In the genomic region with DNA sequence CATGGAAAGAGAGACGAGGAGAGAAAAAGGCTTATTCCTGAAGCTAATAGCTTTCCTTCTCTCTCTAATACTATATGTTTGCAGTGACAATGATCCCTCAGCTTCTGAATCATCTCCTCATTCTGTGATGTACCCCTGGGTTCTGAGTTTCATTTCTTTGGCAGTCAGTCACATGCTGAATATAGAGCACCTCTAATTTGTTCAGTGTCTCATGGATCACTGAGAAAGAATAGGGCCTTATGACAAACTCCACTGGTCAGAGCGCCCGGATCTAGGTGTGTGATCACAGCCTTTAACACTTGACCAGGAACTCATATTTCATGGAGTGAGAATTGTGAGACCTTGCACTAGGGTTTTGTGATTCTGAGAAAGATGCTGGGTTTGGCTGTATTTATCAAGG, we compare ENCODE assay signal across 9 cellular contexts. TPM values are rescaled to one million over a fixed set of nuclear protein-coding genes. Genes with fewer than 3 reads are reported as not detected.
DNase-seq lines count a peak whose midpoint lies in the region; TF ChIP-seq lines count a peak whose summit lies in the region.
"Not testable (repeated sequence)": the region's sequence is repeated elsewhere in the genome, so short reads cannot be mapped to it uniquely, and the experiment has no call there.
"Had no signal": no experiment of that assay in that cellular context is flagged by ENCODE, and none has a peak within 500 bp of the region (broad histone marks: within the 10 kb centered on the region; RNA-seq: fewer than 3 reads in every experiment).

No MANE protein-coding gene starts in this region.

- not testable (repeated sequence) for H3F3A ChIP-seq in neural progenitor cell (ENCODE audit: low read depth)

- WGBS in hepatocyte (ENCODE audit: low lambda C conversion rate, missing lambda C conversion rate): 92% methylated on average over 3 of the region's 3 CpGs
- WGBS in urinary bladder: 70% methylated on average over 3 of the region's 3 CpGs

- H3K4me1 ChIP-seq in adipocyte (ENCODE audit: control insufficient read depth, insufficient read depth, low read length) (peaks cover 38% of the 10 kb centered on the region), skeletal muscle satellite cell (ENCODE audit: control insufficient read depth, insufficient read depth, low read length) (peaks cover 44% of the 10 kb centered on the region)
- not testable (repeated sequence) for H3K4me1 ChIP-seq in hepatocyte (ENCODE audit: insufficient read depth); neural progenitor cell; urinary bladder (ENCODE audit: insufficient read depth)

- H3K36me3 Mint-ChIP-seq in neural progenitor cell: not testable (repeated sequence)

- peak; percentile 21 for DNase-seq in Daoy (ENCODE audit: low read depth)
- peak; percentile 53 for DNase-seq in M059J (ENCODE audit: low read depth)
- not testable (repeated sequence) for DNase-seq in adipocyte (ENCODE audit: low read depth); hepatocyte (ENCODE audit: low spot score); neural progenitor cell (ENCODE audit: low spot score)
- peak; percentile 42 for DNase-seq in fibroblast of mammary gland (ENCODE audit: low read depth)

- not testable (repeated sequence) for H2AFZ ChIP-seq in hepatocyte; neural progenitor cell (replicated peaks)

- not testable (repeated sequence) for H4K20me1 ChIP-seq in hepatocyte (ENCODE audit: insufficient read depth, poor library complexity, severe bottlenecking); neural progenitor cell (ENCODE audit: low read depth)

- H3K9me3 Mint-ChIP-seq in neural progenitor cell: not testable (repeated sequence)

- not testable (repeated sequence) for H3K79me2 ChIP-seq in hepatocyte; neural progenitor cell (ENCODE audit: low read depth)

- not testable (repeated sequence) for H3K9me2 ChIP-seq in hepatocyte (replicated peaks; ENCODE audit: insufficient read depth)

- not testable (repeated sequence) for H3K9me3 ChIP-seq in adipocyte (ENCODE audit: control insufficient read depth, low read length); hepatocyte (ENCODE audit: low read depth); neural progenitor cell (ENCODE audit: low read depth); skeletal muscle satellite cell (replicated peaks; ENCODE audit: low read length)

- H3K27me3 ChIP-seq in adipocyte (replicated peaks; ENCODE audit: control insufficient read depth, insufficient read depth, low read length); hepatocyte; neural progenitor cell; skeletal muscle satellite cell (ENCODE audit: control insufficient read depth, insufficient read depth, low read length): not testable (repeated sequence)

- H3K9ac ChIP-seq in adipocyte (ENCODE audit: low read length) (peak overlapping the region; percentile 73), skeletal muscle satellite cell (ENCODE audit: low read depth, low read length) (peak overlapping the region; percentile 87)
- H3K9ac ChIP-seq in neural progenitor cell: not testable (repeated sequence)

- peak overlapping the region; percentile 85 for H3K27ac Mint-ChIP-seq in neural progenitor cell

- H3K4me1 Mint-ChIP-seq in neural progenitor cell: peaks cover 25% of the 10 kb centered on the region

- H3K4me3 ChIP-seq in adipocyte (ENCODE audit: low read length); fibroblast of mammary gland (ENCODE audit: control insufficient read depth, low read depth, low read length); hepatocyte; neural progenitor cell; urinary bladder (ENCODE audit: low read depth, low read length): not testable (repeated sequence)
- H3K4me3 ChIP-seq in skeletal muscle satellite cell (ENCODE audit: low read length): peak overlapping the region; percentile 39

- H3K4me3 Mint-ChIP-seq in neural progenitor cell: not testable (repeated sequence)

- TF ChIP-seq CTCF in fibroblast of mammary gland (conservative IDR thresholded peaks at IDR 0.05; ENCODE audit: control insufficient read depth, insufficient read depth, low read depth, low read length); hepatocyte (IDR thresholded peaks at IDR 0.05; ENCODE audit: poor library complexity); neural progenitor cell (IDR thresholded peaks at IDR 0.05): not testable (repeated sequence)

- H3K27me3 Mint-ChIP-seq in neural progenitor cell (ENCODE audit: insufficient read depth, low read depth): not testable (repeated sequence)

- H3K36me3 ChIP-seq in adipocyte (ENCODE audit: control insufficient read depth, insufficient read depth, low read length, severe bottlenecking); hepatocyte (replicated peaks; ENCODE audit: insufficient read depth, low read depth); neural progenitor cell; skeletal muscle satellite cell (ENCODE audit: insufficient read depth, low read length); urinary bladder (ENCODE audit: insufficient read depth): not testable (repeated sequence)

- H3K27ac ChIP-seq in hepatocyte (peak overlapping the region; percentile 28), urinary bladder (ENCODE audit: low read depth) (peak overlapping the region; percentile 38)
- H3K27ac ChIP-seq in neural progenitor cell: not testable (repeated sequence)

- not testable (repeated sequence) for H3K4me2 ChIP-seq in hepatocyte, neural progenitor cell
- peak overlapping the region; percentile 55 for H3K4me2 ChIP-seq in skeletal muscle satellite cell (ENCODE audit: low read length)

RNA-seq across cellular contexts. Expression of a gene that starts 54.3 kb away (rescaled TPM):
- 33.7 and 40.9 TPM in 2 replicates for total RNA-seq in Daoy (2014; rRNA removed; shearing (Covaris generic))
- total RNA-seq in M059J (2014; rRNA removed; shearing (Covaris generic)): 78.3 and 110 TPM in 2 replicates
- total RNA-seq in hepatocyte (58.6 and 84.1 TPM in 2 replicates), neural progenitor cell (ENCODE audit: low replicate concordance) (23.9 and 26.7 TPM in 2 replicates), urinary bladder (32.4 TPM)
- polyA plus RNA-seq in hepatocyte (364 and 380 TPM in 2 replicates), urinary bladder (809 TPM)
- 17.5 and 49.4 TPM in 2 replicates for total RNA-seq in skeletal muscle satellite cell (2012; rRNA removed)
- total RNA-seq: CD4-positive, CD25-positive, alpha-beta regulatory T cell had no signal
- polyA plus RNA-seq: CD4-positive, CD25-positive, alpha-beta regulatory T cell had no signal
